Comparison of ENCODE assay signal across 19 cellular contexts in genomic region chr12:62658910-62659309, GRCh38.
"Had no signal": no experiment of that assay in that cellular context is flagged by ENCODE, and none has a peak within 500 bp of the region (broad histone marks: within the 10 kb centered on the region; RNA-seq: fewer than 3 reads in every experiment).

No MANE protein-coding gene starts in this region.

- H3K36me3 ChIP-seq: adrenal gland, lower lobe of right lung, right atrium auricular region, tibial artery had no signal

- H3K27me3 Mint-ChIP-seq: activated naive CD4-positive, alpha-beta T cell treated with anti-CD3 and anti-CD28 coated beads, Interleukin-2, amount 50 U/mL, for 24 hours; progenitor cell of endocrine pancreas had no signal

- H3K27me3 ChIP-seq: adrenal gland, right atrium auricular region, tibial artery had no signal

- H3K4me1 ChIP-seq: adrenal gland, lower lobe of right lung, right atrium auricular region had no signal

- H3K36me3 Mint-ChIP-seq: activated naive CD4-positive, alpha-beta T cell treated with anti-CD3 and anti-CD28 coated beads, Interleukin-2, amount 50 U/mL, for 24 hours had no signal

- H3K9me3 ChIP-seq: adrenal gland, lower lobe of right lung, right atrium auricular region had no signal

- H3K4me1 Mint-ChIP-seq: activated naive CD4-positive, alpha-beta T cell treated with anti-CD3 and anti-CD28 coated beads, Interleukin-2, amount 50 U/mL, for 24 hours had no signal

- H3K4me3 Mint-ChIP-seq: activated CD4-positive, alpha-beta T cell treated with anti-CD3 and anti-CD28 coated beads, Interleukin-2, amount 10 ng/mL, durations not matched to agents 7 days and 5 days; activated CD8-positive, alpha-beta T cell treated with anti-CD3 and anti-CD28 coated beads, Interleukin-2, amount 10 ng/mL, durations not matched to agents 7 days and 5 days; activated naive CD4-positive, alpha-beta T cell treated with anti-CD3 and anti-CD28 coated beads, Interleukin-2, amount 50 U/mL, for 24 hours; activated T-cell treated with anti-CD3 and anti-CD28 coated beads, Interleukin-2, amount 50 U/mL, for 4 hours; nephron had no signal

- H3K4me3 ChIP-seq: adrenal gland, lower lobe of right lung, right atrium auricular region, tibial artery had no signal

- H3K27ac ChIP-seq: adrenal gland, epithelial cell of prostate, lower lobe of right lung, right atrium auricular region, tibial artery had no signal

- H3K27ac Mint-ChIP-seq: activated CD4-positive, alpha-beta T cell treated with anti-CD3 and anti-CD28 coated beads, Interleukin-2, amount 10 ng/mL, durations not matched to agents 7 days and 5 days; activated CD8-positive, alpha-beta T cell treated with anti-CD3 and anti-CD28 coated beads, Interleukin-2, amount 10 ng/mL, durations not matched to agents 7 days and 5 days; activated naive CD4-positive, alpha-beta T cell treated with anti-CD3 and anti-CD28 coated beads, Interleukin-2, amount 50 U/mL, for 24 hours; progenitor cell of endocrine pancreas had no signal

- ATAC-seq: activated CD4-positive, CD25-positive, alpha-beta regulatory T cell treated with anti-CD3 and anti-CD28 coated beads, Interleukin-2, amount 50 U/mL, for 24 hours; activated CD8-positive, alpha-beta T cell treated with anti-CD3 and anti-CD28 coated beads, Interleukin-2, amount 10 ng/mL, durations not matched to agents 7 days and 5 days; activated T-cell treated with anti-CD3 and anti-CD28 coated beads, Interleukin-2, amount 50 U/mL, for 4 hours; lower lobe of right lung; stimulated activated naive CD8-positive, alpha-beta T cell treated with anti-CD3 and anti-CD28 coated beads, Interleukin-15, Interleukin-2, amounts not matched to agents 100 U/mL and 50 U/mL, for 24 hours had no signal

- DNase-seq: activated CD4-positive, alpha-beta T cell treated with anti-CD3 and anti-CD28 coated beads, Interleukin-2, amount 10 ng/mL, durations not matched to agents 7 days and 5 days; activated CD8-positive, alpha-beta T cell treated with anti-CD3 and anti-CD28 coated beads, Interleukin-2, amount 10 ng/mL, durations not matched to agents 7 days and 5 days; activated effector memory CD4-positive, alpha-beta T cell treated with Interleukin-2 at 50 U/mL for 16 hours; activated T-cell treated with anti-CD3 and anti-CD28 coated beads, Interleukin-2, amount 50 U/mL, for 4 hours; adrenal gland; cerebellar nuclear complex; effector memory CD4-positive, alpha-beta T cell; foreskin melanocyte; lower lobe of right lung; stimulated activated naive CD8-positive, alpha-beta T cell treated with anti-CD3 and anti-CD28 coated beads, Interleukin-15, Interleukin-2, amounts not matched to agents 100 U/mL and 50 U/mL, for 24 hours; T-helper 1 cell; T-helper 9 cell; tibial artery had no signal

- H3K9me3 Mint-ChIP-seq: activated CD4-positive, alpha-beta T cell treated with anti-CD3 and anti-CD28 coated beads, Interleukin-2, amount 10 ng/mL, durations not matched to agents 7 days and 5 days; activated naive CD4-positive, alpha-beta T cell treated with anti-CD3 and anti-CD28 coated beads, Interleukin-2, amount 50 U/mL, for 24 hours had no signal
